ENCODE assay signal across 14 cellular contexts in genomic region chr9:15246243-15246642, GRCh38.
A peak's percentile ranks its signal among the peaks of the same experiment; 100 is the strongest.
DNase-seq lines count a peak whose midpoint lies in the region; ATAC-seq lines count a peak whose summit lies in the region.
"Had no signal": no experiment of that assay in that cellular context is flagged by ENCODE, and none has a peak within 500 bp of the region (broad histone marks: within the 10 kb centered on the region; RNA-seq: fewer than 3 reads in every experiment).

No MANE protein-coding gene starts in this region.

- H3K4me3 Mint-ChIP-seq in activated T-helper 17 cell treated with anti-CD3 and anti-CD28 coated beads, Interleukin-2, amount 50 U/mL, for 72 hours: no peak overlapping the region
- no peak overlapping the region for H3K4me3 Mint-ChIP-seq in immature natural killer cell
- no peak overlapping the region for H3K4me3 Mint-ChIP-seq in stimulated activated naive CD8-positive, alpha-beta T cell treated with anti-CD3 and anti-CD28 coated beads, Interleukin-15, amount 100 ng/mL, for 72 hours

- ATAC-seq in activated naive CD4-positive, alpha-beta T cell treated with anti-CD3 and anti-CD28 coated beads, Interleukin-2, amount 50 U/mL, for 72 hours: peak; percentile 32 to 48
- peak; percentile 70 for ATAC-seq in activated T-helper 17 cell treated with anti-CD3 and anti-CD28 coated beads, Interleukin-2, amount 50 U/mL, for 72 hours (replicated peaks)
- peak; percentile 61 for ATAC-seq in stimulated activated naive CD8-positive, alpha-beta T cell treated with anti-CD3 and anti-CD28 coated beads, Interleukin-15, amount 100 ng/mL, for 72 hours

- H3K27me3 Mint-ChIP-seq in activated T-helper 17 cell treated with anti-CD3 and anti-CD28 coated beads, Interleukin-2, amount 50 U/mL, for 72 hours: no peaks in the 10 kb centered on the region
- no peaks in the 10 kb centered on the region for H3K27me3 Mint-ChIP-seq in immature natural killer cell (ENCODE audit: low read depth in 3 of 3)
- no peaks in the 10 kb centered on the region for H3K27me3 Mint-ChIP-seq in stimulated activated naive CD8-positive, alpha-beta T cell treated with anti-CD3 and anti-CD28 coated beads, Interleukin-15, amount 100 ng/mL, for 72 hours

- peaks cover 5 to 16% of the 10 kb centered on the region in 2 donors for H3K36me3 Mint-ChIP-seq in activated naive CD4-positive, alpha-beta T cell treated with anti-CD3 and anti-CD28 coated beads, Interleukin-2, amount 50 U/mL, for 72 hours
- peaks cover 5% of the 10 kb centered on the region for H3K36me3 Mint-ChIP-seq in activated T-helper 17 cell treated with anti-CD3 and anti-CD28 coated beads, Interleukin-2, amount 50 U/mL, for 72 hours (ENCODE audit: low read depth)
- H3K36me3 Mint-ChIP-seq in immature natural killer cell: peaks cover 4 to 13% (median 4%) of the 10 kb centered on the region in 3 donors

- H3K27ac Mint-ChIP-seq in activated naive CD4-positive, alpha-beta T cell treated with anti-CD3 and anti-CD28 coated beads, Interleukin-2, amount 50 U/mL, for 72 hours: peak overlapping the region; percentile 48 to 55
- H3K27ac Mint-ChIP-seq in activated T-helper 17 cell treated with anti-CD3 and anti-CD28 coated beads, Interleukin-2, amount 50 U/mL, for 72 hours: no peak overlapping the region
- H3K27ac Mint-ChIP-seq in immature natural killer cell: peak overlapping the region in 4 of 6 donors; percentile 45 to 72 (median 69)
- H3K27ac Mint-ChIP-seq in stimulated activated naive CD8-positive, alpha-beta T cell treated with anti-CD3 and anti-CD28 coated beads, Interleukin-15, amount 100 ng/mL, for 72 hours: peak overlapping the region in 1 of 2 donors; percentile 14

- no peak for DNase-seq in activated naive CD4-positive, alpha-beta T cell treated with anti-CD3 and anti-CD28 coated beads, Interleukin-2, amount 50 U/mL, for 72 hours (ENCODE audit: low spot score in 2 of 2)
- no peak for DNase-seq in activated naive CD4-positive, alpha-beta T cell treated with anti-CD3 and anti-CD28 coated beads, Interleukin-2, amount 50 U/mL, for 16 hours
- no peak for DNase-seq in immature natural killer cell
- DNase-seq in stimulated activated naive CD8-positive, alpha-beta T cell treated with anti-CD3 and anti-CD28 coated beads, Interleukin-15, amount 100 ng/mL, for 72 hours: no peak
- DNase-seq in OCI-M2 (lab: John Stamatoyannopoulos, UW; ENCODE audit: unreplicated experiment): no peak
- DNase-seq in NCI-H187 (lab: John Stamatoyannopoulos, UW): no peak
- no peak for DNase-seq in effector CD8-positive, alpha-beta T cell (lab: John Stamatoyannopoulos, UW)
- DNase-seq: 8988T, DMS 273 treated with DMSO at 0.1 percent for 48 hours, MM.1S, NCI-H1930, NCI-H510A, NCI-H82 had no signal

- no peaks in the 10 kb centered on the region for H3K9me3 Mint-ChIP-seq in activated naive CD4-positive, alpha-beta T cell treated with anti-CD3 and anti-CD28 coated beads, Interleukin-2, amount 50 U/mL, for 72 hours
- H3K9me3 Mint-ChIP-seq in activated T-helper 17 cell treated with anti-CD3 and anti-CD28 coated beads, Interleukin-2, amount 50 U/mL, for 72 hours: no peaks in the 10 kb centered on the region
- H3K9me3 Mint-ChIP-seq in immature natural killer cell: no peaks in the 10 kb centered on the region
- no peaks in the 10 kb centered on the region for H3K9me3 Mint-ChIP-seq in stimulated activated naive CD8-positive, alpha-beta T cell treated with anti-CD3 and anti-CD28 coated beads, Interleukin-15, amount 100 ng/mL, for 72 hours

- H3K4me1 Mint-ChIP-seq in activated T-helper 17 cell treated with anti-CD3 and anti-CD28 coated beads, Interleukin-2, amount 50 U/mL, for 72 hours: peaks cover 18% of the 10 kb centered on the region
- peaks cover 54 to 89% of the 10 kb centered on the region in 2 donors for H3K4me1 Mint-ChIP-seq in immature natural killer cell
- peaks cover 38% of the 10 kb centered on the region for H3K4me1 Mint-ChIP-seq in stimulated activated naive CD8-positive, alpha-beta T cell treated with anti-CD3 and anti-CD28 coated beads, Interleukin-15, amount 100 ng/mL, for 72 hours
